ENCODE assay signal across 22 cellular contexts in genomic region chr14:24975393-24975792, GRCh38.
"Had no signal": no experiment of that assay in that cellular context is flagged by ENCODE, and none has a peak within 500 bp of the region (broad histone marks: within the 10 kb centered on the region; RNA-seq: fewer than 3 reads in every experiment).

No MANE protein-coding gene starts in this region.

- H3K36me3 ChIP-seq: heart left ventricle, lower lobe of right lung, neural progenitor cell, neutrophil, ovary, right atrium auricular region, right lobe of liver, suprapubic skin, tibial nerve, uterus had no signal

- H3K4me3 ChIP-seq: heart left ventricle, lower lobe of right lung, neural progenitor cell, ovary, right atrium auricular region, right lobe of liver, skin epidermis, suprapubic skin, tibial nerve, uterus had no signal

- H3K4me1 ChIP-seq: neural progenitor cell, right lobe of liver, uterus had no signal

- H3K27ac ChIP-seq: lower lobe of right lung, neural progenitor cell, neutrophil, ovary, right lobe of liver, skin epidermis, suprapubic skin, tibial nerve, uterus had no signal

- H3K27me3 ChIP-seq: heart left ventricle, neural progenitor cell, neutrophil, ovary, right atrium auricular region, right lobe of liver, suprapubic skin, tibial nerve, uterus had no signal

- H3K9me3 ChIP-seq: heart left ventricle, lower lobe of right lung, neutrophil, ovary, right atrium auricular region, right lobe of liver, suprapubic skin, tibial nerve, uterus had no signal

- ATAC-seq: lower lobe of right lung; naive thymus-derived CD8-positive, alpha-beta T cell; right lobe of liver; stimulated activated effector memory CD8-positive, alpha-beta T cell treated with anti-CD3 and anti-CD28 coated beads, Interleukin-12 subunit alpha, Interleukin-12 subunit beta, amount 100 ng/mL, for 72 hours had no signal

- DNase-seq: heart left ventricle; hypothalamus; immature natural killer cell; lower lobe of right lung; mammary epithelial cell; mesenchymal stem cell; naive thymus-derived CD8-positive, alpha-beta T cell; nephron progenitor cell; occipital lobe; ovary; right lobe of liver; stimulated activated CD4-positive, alpha-beta T cell treated with anti-CD3 and anti-CD28 coated beads, Interleukin-12 subunit alpha, Interleukin-12 subunit beta, amount 100 ng/mL, for 4 hours; stimulated activated CD4-positive, alpha-beta T cell treated with anti-CD3 and anti-CD28 coated beads, Interleukin-4, amount 100 ng/mL, for 24 hours; stimulated activated naive CD4-positive, alpha-beta T cell; uterus had no signal
